ENCODE assay signal across 10 cellular contexts in genomic region chr5:10567181-10567591, GRCh38. TPM values are rescaled to one million over a fixed set of nuclear protein-coding genes. Genes with fewer than 3 reads are reported as not detected.
DNase-seq lines count a peak whose midpoint lies in the region; TF ChIP-seq lines count a peak whose summit lies in the region.
"Had no signal": no experiment of that assay in that cellular context is flagged by ENCODE, and none has a peak within 500 bp of the region (broad histone marks: within the 10 kb centered on the region; RNA-seq: fewer than 3 reads in every experiment).

No MANE protein-coding gene starts in this region.

- H4K20me1 ChIP-seq in Karpas-422 (ENCODE audit: insufficient read depth, low read depth, low read length) = peaks cover 12% of the 10 kb centered on the region; the same call in 1 of the 2 replicates

- DNase-seq in AG10803 (ENCODE audit: low read depth) (no peak), Karpas-422 (no peak), 8988T (no peak), globus pallidus (ENCODE audit: low spot score) (no peak), hepatic stellate cell (ENCODE audit: low spot score) (no peak)
- no peak for DNase-seq in activated T-helper 1 cell treated with anti-CD3 and anti-CD28 coated beads, Interleukin-12 subunit alpha, Interleukin-12 subunit beta, Interleukin-2, Interleukin-4 antibody, amounts not matched to agents 30 ng/mL and 10 ng/mL and 1 ng/mL, durations not matched to agents 14 hours and 24 hours and 36 hours (ENCODE audit: low spot score)
- DNase-seq: activated naive CD4-positive, alpha-beta T cell treated with anti-CD3 and anti-CD28 coated beads for 36 hours; NCI-H2029 treated with DMSO at 0.1 percent for 48 hours had no signal

- no peaks in the 10 kb centered on the region for H3K79me2 ChIP-seq in Karpas-422 (ENCODE audit: low read length)

- H3K9me2 ChIP-seq in Karpas-422 (replicated peaks; ENCODE audit: insufficient read depth, low read length) = no peaks in the 10 kb centered on the region

- H3K9ac ChIP-seq in Karpas-422 (ENCODE audit: low read length) = no peak overlapping the region

- peaks cover 39% of the 10 kb centered on the region for H3K4me1 ChIP-seq in Karpas-422 (ENCODE audit: low read length)

- TF ChIP-seq CTCF in AG10803 (conservative IDR thresholded peaks at IDR 0.05; ENCODE audit: low read length) = no peak
- no peak for TF ChIP-seq CTCF in GM12875 (IDR thresholded peaks at IDR 0.05; ENCODE audit: borderline replicate concordance, insufficient read depth, low read depth, low read length)
- no peak for TF ChIP-seq CTCF in nephron (IDR thresholded peaks at IDR 0.05; ENCODE audit: unreplicated experiment in 3 of 3)

- peaks cover 9% of the 10 kb centered on the region for H3K36me3 Mint-ChIP-seq in activated T-helper 1 cell treated with anti-CD3 and anti-CD28 coated beads, Interleukin-12 subunit alpha, Interleukin-12 subunit beta, Interleukin-2, Interleukin-4 antibody, amounts not matched to agents 30 ng/mL and 10 ng/mL and 1 ng/mL, durations not matched to agents 14 hours and 24 hours and 36 hours (ENCODE audit: low read depth)
- H3K36me3 Mint-ChIP-seq in nephron (ENCODE audit: low read depth) = no peaks in the 10 kb centered on the region

- H3K4me3 ChIP-seq in AG10803 (ENCODE audit: low read length) (peak overlapping the region; percentile 93), GM12875 (ENCODE audit: low read depth, low read length) (peak overlapping the region; percentile 97), Karpas-422 (ENCODE audit: low read length) (no peak overlapping the region)

- peaks cover 36% of the 10 kb centered on the region for H3K4me1 Mint-ChIP-seq in activated T-helper 1 cell treated with anti-CD3 and anti-CD28 coated beads, Interleukin-12 subunit alpha, Interleukin-12 subunit beta, Interleukin-2, Interleukin-4 antibody, amounts not matched to agents 30 ng/mL and 10 ng/mL and 1 ng/mL, durations not matched to agents 14 hours and 24 hours and 36 hours (ENCODE audit: low read depth)
- H3K4me1 Mint-ChIP-seq in nephron = peaks cover 28% of the 10 kb centered on the region

- no peak overlapping the region for H3K4me2 ChIP-seq in Karpas-422 (ENCODE audit: low read depth, low read length, poor library complexity, severe bottlenecking)

- H2AFZ ChIP-seq in Karpas-422 (ENCODE audit: low read length) = no peak overlapping the region

- intact Hi-C loops in activated T-helper 1 cell treated with anti-CD3 and anti-CD28 coated beads, Interleukin-12 subunit alpha, Interleukin-12 subunit beta, Interleukin-2, Interleukin-4 antibody, amounts not matched to agents 30 ng/mL and 10 ng/mL and 1 ng/mL, durations not matched to agents 14 hours and 24 hours and 36 hours (cut with micrococcal nuclease) = no loop called here

- H3K27me3 ChIP-seq in Karpas-422 (ENCODE audit: low read length) = no peaks in the 10 kb centered on the region

- no peak overlapping the region for H3K27ac ChIP-seq in Karpas-422 (ENCODE audit: low read length)

- H3K9me3 Mint-ChIP-seq in activated T-helper 1 cell treated with anti-CD3 and anti-CD28 coated beads, Interleukin-12 subunit alpha, Interleukin-12 subunit beta, Interleukin-2, Interleukin-4 antibody, amounts not matched to agents 30 ng/mL and 10 ng/mL and 1 ng/mL, durations not matched to agents 14 hours and 24 hours and 36 hours = no peaks in the 10 kb centered on the region
- H3K9me3 Mint-ChIP-seq in nephron = no peaks in the 10 kb centered on the region
- H3K9me3 Mint-ChIP-seq: activated naive CD4-positive, alpha-beta T cell treated with anti-CD3 and anti-CD28 coated beads for 36 hours had no signal

- H3K4me3 Mint-ChIP-seq in activated T-helper 1 cell treated with anti-CD3 and anti-CD28 coated beads, Interleukin-12 subunit alpha, Interleukin-12 subunit beta, Interleukin-2, Interleukin-4 antibody, amounts not matched to agents 30 ng/mL and 10 ng/mL and 1 ng/mL, durations not matched to agents 14 hours and 24 hours and 36 hours = peak overlapping the region; percentile 77
- peak overlapping the region; percentile 37 to 87 (median 58) for H3K4me3 Mint-ChIP-seq in nephron
- H3K4me3 Mint-ChIP-seq: activated naive CD4-positive, alpha-beta T cell treated with anti-CD3 and anti-CD28 coated beads for 36 hours had no signal

- H3K36me3 ChIP-seq in Karpas-422 (ENCODE audit: insufficient read depth, low read length) = no peaks in the 10 kb centered on the region

- H3K27me3 Mint-ChIP-seq in activated T-helper 1 cell treated with anti-CD3 and anti-CD28 coated beads, Interleukin-12 subunit alpha, Interleukin-12 subunit beta, Interleukin-2, Interleukin-4 antibody, amounts not matched to agents 30 ng/mL and 10 ng/mL and 1 ng/mL, durations not matched to agents 14 hours and 24 hours and 36 hours (ENCODE audit: insufficient read depth) = peaks cover 3% of the 10 kb centered on the region
- H3K27me3 Mint-ChIP-seq in nephron (ENCODE audit: low read depth) = peaks cover 44% of the 10 kb centered on the region

- H3K27ac Mint-ChIP-seq in activated T-helper 1 cell treated with anti-CD3 and anti-CD28 coated beads, Interleukin-12 subunit alpha, Interleukin-12 subunit beta, Interleukin-2, Interleukin-4 antibody, amounts not matched to agents 30 ng/mL and 10 ng/mL and 1 ng/mL, durations not matched to agents 14 hours and 24 hours and 36 hours = no peak overlapping the region
- H3K27ac Mint-ChIP-seq in nephron = peak overlapping the region in 1 of 3 experiments; percentile 5
- H3K27ac Mint-ChIP-seq: activated naive CD4-positive, alpha-beta T cell treated with anti-CD3 and anti-CD28 coated beads for 36 hours had no signal

- no peaks in the 10 kb centered on the region for H3K9me3 ChIP-seq in Karpas-422 (ENCODE audit: low read length)

RNA-seq across cellular contexts. Expression of gene ANKRD33B, which starts 3.3 kb away (rescaled TPM):
- total RNA-seq in activated T-helper 1 cell treated with anti-CD3 and anti-CD28 coated beads, Interleukin-12 subunit alpha, Interleukin-12 subunit beta, Interleukin-2, Interleukin-4 antibody, amounts not matched to agents 30 ng/mL and 10 ng/mL and 1 ng/mL, durations not matched to agents 14 hours and 24 hours and 36 hours = 21.4 and 21.5 TPM in 2 replicates
- 0.48 and 0.90 TPM in 2 replicates for total RNA-seq in Karpas-422 (2014; rRNA removed; shearing (Covaris generic); ENCODE audit: low replicate concordance)

Comparison
In these comparisons a context has a peak if more than half of its experiments do, and no peak if none do; other contexts are left out.
1. RNA of gene ANKRD33B, which starts 3.3 kb away (total RNA-seq): 21.4 to 21.5 TPM in activated T-helper 1 cell treated with anti-CD3 and anti-CD28 coated beads, Interleukin-12 subunit alpha, Interleukin-12 subunit beta, Interleukin-2, Interleukin-4 antibody, amounts not matched to agents 30 ng/mL and 10 ng/mL and 1 ng/mL, durations not matched to agents 14 hours and 24 hours and 36 hours; 0.48 to 0.90 TPM in Karpas-422; every median in the first group is over 10 times any median in the second.